20 cellular contexts compared by ENCODE assay signal in genomic region chr13:109884462-109884861, GRCh38.
"Had no signal": no experiment of that assay in that cellular context is flagged by ENCODE, and none has a peak within 500 bp of the region (broad histone marks: within the 10 kb centered on the region; RNA-seq: fewer than 3 reads in every experiment).

No MANE protein-coding gene starts in this region.

- H3K79me2 ChIP-seq: hepatocyte, parathyroid adenoma had no signal

- ATAC-seq: effector memory CD8-positive, alpha-beta T cell; gastroesophageal sphincter; left lobe of liver; natural killer cell treated with Interleukin-12 subunit alpha and Interleukin-12 subunit beta and Interleukin-15 and Interleukin-18, amount 100 ng/mL, for 72 hours; sciatic nerve; stimulated activated memory B cell treated with anti-CD40 and anti-IgM and Interleukin-4, amounts not matched to agents 10 μg/mL and 1 μg/mL and 100 μg/mL, for 72 hours; stimulated activated naive CD8-positive, alpha-beta T cell treated with anti-CD3 and anti-CD28 coated beads, Interleukin-15, Interleukin-2, amounts not matched to agents 100 U/mL and 50 U/mL, for 24 hours had no signal

- H3K4me3 ChIP-seq: gastroesophageal sphincter, heart left ventricle, hepatocyte, lung, testis, tibial artery had no signal

- DNase-seq: cortex of kidney; effector memory CD8-positive, alpha-beta T cell; foreskin fibroblast; heart left ventricle; kidney; naive B cell; stimulated activated CD4-positive, alpha-beta T cell treated with anti-CD3 and anti-CD28 coated beads, Interleukin-2, amount 100 ng/mL, for 24 hours; stimulated activated CD4-positive, alpha-beta T cell treated with anti-CD3 and anti-CD28 coated beads, Interleukin-4, amount 100 ng/mL, for 24 hours; stimulated activated naive CD8-positive, alpha-beta T cell treated with anti-CD3 and anti-CD28 coated beads, Interleukin-15, Interleukin-2, amounts not matched to agents 100 U/mL and 50 U/mL, for 24 hours; substantia nigra; testis; tibial artery had no signal

- H3K4me2 ChIP-seq: hepatocyte had no signal

- H3K36me3 ChIP-seq: gastroesophageal sphincter, heart left ventricle, tibial artery had no signal

- H3K9ac ChIP-seq: parathyroid adenoma had no signal

- H3K27me3 ChIP-seq: gastroesophageal sphincter, heart left ventricle, hepatocyte, testis, tibial artery had no signal

- H2AFZ ChIP-seq: hepatocyte, parathyroid adenoma had no signal

- H3K27ac ChIP-seq: gastroesophageal sphincter, hepatocyte, parathyroid adenoma, testis, tibial artery had no signal

- H3K4me1 ChIP-seq: gastroesophageal sphincter, parathyroid adenoma, testis, tibial artery had no signal

- H3K9me3 ChIP-seq: gastroesophageal sphincter, testis had no signal
